Comparison of ENCODE assay signal across 9 cellular contexts in genomic region chr11:95147364-95147905, GRCh38. TPM values are rescaled to one million over a fixed set of nuclear protein-coding genes. Genes with fewer than 3 reads are reported as not detected.
DNase-seq lines count a peak whose midpoint lies in the region; ATAC-seq and TF ChIP-seq lines count a peak whose summit lies in the region.
"Had no signal": no experiment of that assay in that cellular context is flagged by ENCODE, and none has a peak within 500 bp of the region (broad histone marks: within the 10 kb centered on the region; RNA-seq: fewer than 3 reads in every experiment).

No MANE protein-coding gene starts in this region.

- H3K27ac ChIP-seq in tibial nerve (peak overlapping the region in 3 of 4 donors; percentile 40 to 97 (median 83)), colonic mucosa (no peak overlapping the region)

- H3K4me3 Mint-ChIP-seq in activated CD4-positive, alpha-beta T cell treated with anti-CD3 and anti-CD28 coated beads for 36 hours: no peak overlapping the region
- H3K4me3 Mint-ChIP-seq in T-cell: no peak overlapping the region

- peaks cover 19% of the 10 kb centered on the region for H3K4me1 Mint-ChIP-seq in activated CD4-positive, alpha-beta T cell treated with anti-CD3 and anti-CD28 coated beads for 36 hours
- H3K4me1 Mint-ChIP-seq in T-cell: peaks cover 11 to 18% (median 15%) of the 10 kb centered on the region in 3 donors

- TF ChIP-seq EP300 in tibial nerve (IDR thresholded peaks at IDR 0.05): peak in 1 of 2 donors; percentile 21

- POLR2A ChIA-PET in activated CD4-positive, alpha-beta T cell treated with anti-CD3 and anti-CD28 coated beads for 36 hours (lab: Charles Lee): interaction anchor here (0.8 kb wide), 1 partner anchor 221 kb away, joined by 4 read pairs; no protein-coding TSS in a partner anchor
- POLR2A ChIA-PET in T-cell (lab: Charles Lee): no interaction called here

- peaks cover 0 to 49% (median 20%) of the 10 kb centered on the region in 4 donors for H3K4me1 ChIP-seq in tibial nerve
- peaks cover 3% of the 10 kb centered on the region for H3K4me1 ChIP-seq in colonic mucosa

- 22 to 29% methylated on average over 4 of the region's 4 CpGs for WGBS in tibial nerve, 2 donors

- no peak for TF ChIP-seq POLR2A in tibial nerve (IDR thresholded peaks at IDR 0.05)

- TF ChIP-seq CTCF in tibial nerve (IDR thresholded peaks at IDR 0.05) (no peak), colonic mucosa (IDR thresholded peaks at IDR 0.05) (no peak)

- CTCF ChIA-PET in activated CD4-positive, alpha-beta T cell treated with anti-CD3 and anti-CD28 coated beads for 36 hours (lab: Charles Lee): interaction anchor here (0.8 to 3.5 kb wide), 10 partner anchors 10 to 558 kb away, joined by 3 to 17 read pairs (median 4); partner anchors contain the start of genes CWC15, KDM4D and SRSF8
- CTCF ChIA-PET in T-cell (lab: Charles Lee): interaction anchor here (0.6 to 4.0 kb wide), 4 partner anchors 10 to 558 kb away, joined by 4 to 15 read pairs (median 6); no protein-coding TSS in a partner anchor

- intact Hi-C loops in activated CD4-positive, alpha-beta T cell treated with anti-CD3 and anti-CD28 coated beads for 36 hours (cut with DNase I, micrococcal nuclease): no loop called here
- intact Hi-C loops in head of caudate nucleus (cut with DNase I): no loop called here
- intact Hi-C loops in colonic mucosa (cut with DNase I): loop anchor here (10.0 kb wide), 1 partner anchor 173 kb away; the partner anchor contains the start of genes CWC15 and KDM4D

- H3K27me3 ChIP-seq in tibial nerve (no peaks in the 10 kb centered on the region), colonic mucosa (no peaks in the 10 kb centered on the region)

- H3K36me3 ChIP-seq in tibial nerve (no peaks in the 10 kb centered on the region), colonic mucosa (no peaks in the 10 kb centered on the region)

- peaks cover 17% of the 10 kb centered on the region for H3K27me3 Mint-ChIP-seq in activated CD4-positive, alpha-beta T cell treated with anti-CD3 and anti-CD28 coated beads for 36 hours
- peaks cover 27 to 30% of the 10 kb centered on the region in 2 donors for H3K27me3 Mint-ChIP-seq in T-cell

- no peak for ATAC-seq in activated CD4-positive, alpha-beta T cell treated with anti-CD3 and anti-CD28 coated beads for 36 hours
- ATAC-seq in T-cell (replicated peaks in 1 of 4): no peak
- no peak for ATAC-seq in HG03095 (IDR thresholded peaks at IDR 0.05; ENCODE audit: unreplicated experiment)

- H3K9ac ChIP-seq in colonic mucosa (ENCODE audit: low read depth in 2 of 2, low read length in 2 of 2): no peak overlapping the region

- H3K36me3 Mint-ChIP-seq in activated CD4-positive, alpha-beta T cell treated with anti-CD3 and anti-CD28 coated beads for 36 hours (ENCODE audit: low read depth): no peaks in the 10 kb centered on the region
- no peaks in the 10 kb centered on the region for H3K36me3 Mint-ChIP-seq in T-cell

- no peak overlapping the region for H3K27ac Mint-ChIP-seq in activated CD4-positive, alpha-beta T cell treated with anti-CD3 and anti-CD28 coated beads for 36 hours
- H3K27ac Mint-ChIP-seq in T-cell: no peak overlapping the region

- H3K9me3 ChIP-seq in tibial nerve (no peaks in the 10 kb centered on the region), colonic mucosa (no peaks in the 10 kb centered on the region)

- DNase-seq in activated CD4-positive, alpha-beta T cell treated with anti-CD3 and anti-CD28 coated beads for 36 hours: peak; percentile 36
- no peak for DNase-seq in activated CD4-positive, alpha-beta T cell treated with anti-CD3 and anti-CD28 coated beads for 48 hours
- DNase-seq in UCSD-AML1 (lab: John Stamatoyannopoulos, UW; ENCODE audit: unreplicated experiment): peak; percentile 32
- DNase-seq in head of caudate nucleus: peak in 31 of 42 donors; percentile 20 to 86 (median 62)
- DNase-seq in tibial nerve (ENCODE audit: low spot score in 2 of 2): no peak
- no peak for DNase-seq in colonic mucosa
- no peak for DNase-seq in T-cell
- DNase-seq: activated CD4-positive, alpha-beta T cell treated with anti-CD3 and anti-CD28 coated beads, Interleukin-2, amount 50 U/mL, for 48 hours had no signal

- no peak overlapping the region for H3K4me3 ChIP-seq in tibial nerve
- H3K4me3 ChIP-seq in colonic mucosa: no peak overlapping the region

- no peaks in the 10 kb centered on the region for H3K9me3 Mint-ChIP-seq in activated CD4-positive, alpha-beta T cell treated with anti-CD3 and anti-CD28 coated beads for 36 hours (ENCODE audit: low read depth)
- no peaks in the 10 kb centered on the region for H3K9me3 Mint-ChIP-seq in T-cell

RNA-seq across cellular contexts. Expression of gene ENDOD1, which starts 57.8 kb away (rescaled TPM):
- total RNA-seq in activated CD4-positive, alpha-beta T cell treated with anti-CD3 and anti-CD28 coated beads for 36 hours: 10 to 100 TPM; 11.1 to 13.1 TPM
- total RNA-seq in tibial nerve: 100 to 1,000 TPM; 106 to 210 (median 154) TPM
- 10 to 100 TPM; 68.1 to 71.8 TPM for total RNA-seq in colonic mucosa
- 10 to 100 TPM in 2 of 5 donors, 1 to 10 TPM in 3; 7.4 to 13.1 (median 9.8) TPM for total RNA-seq in T-cell

Comparison
In these comparisons a context has a peak if more than half of its experiments do, and no peak if none do; other contexts are left out.
1. DNase-seq: peak in activated CD4-positive, alpha-beta T cell treated with anti-CD3 and anti-CD28 coated beads for 36 hours (single experiment), UCSD-AML1 (single experiment) and head of caudate nucleus (31 of 42); none in activated CD4-positive, alpha-beta T cell treated with anti-CD3 and anti-CD28 coated beads for 48 hours (single experiment), tibial nerve (0 of 2), colonic mucosa (single experiment) and T-cell (0 of 34).
2. RNA of gene ENDOD1, which starts 57.8 kb away (total RNA-seq): 106 to 210 TPM in tibial nerve and 68.1 to 71.8 TPM in colonic mucosa; 11.1 to 13.1 TPM in activated CD4-positive, alpha-beta T cell treated with anti-CD3 and anti-CD28 coated beads for 36 hours and 7.4 to 13.1 TPM in T-cell; every median in the first group is over 4 times any median in the second.